1 cellular context compared by ENCODE assay signal in genomic region chr12:89461649-89462612, GRCh38.
TF ChIP-seq lines count a peak whose summit lies in the region.

No MANE protein-coding gene starts in this region.

TF ChIP-seq in K562, 482 proteins besides CTCF, POLR2A, EP300 and RAD21 (continued from another document and continues in another):
- TF ChIP-seq ZNF134 (CRISPR knock-in tag; conservative IDR thresholded peaks at IDR 0.05) (no peak), CREB1 (IDR thresholded peaks at IDR 0.05) (no peak), CREB1 (CRISPR knock-in tag; IDR thresholded peaks at IDR 0.05) (no peak), C11orf30 (IDR thresholded peaks at IDR 0.05; ENCODE audit: low read depth) (peak; percentile 37; the same call in 1 of the 2 replicates), SMC3 (conservative IDR thresholded peaks at IDR 0.05; ENCODE audit: insufficient read depth, low read depth, low read length) (peak; percentile 58; the same call in 1 of the 2 replicates), RBM14 (IDR thresholded peaks at IDR 0.05; ENCODE audit: borderline replicate concordance, insufficient read depth, low read depth, low read length) (no peak), GABPB1 (CRISPR knock-in tag; IDR thresholded peaks at IDR 0.05) (no peak), ZNF79 (CRISPR knock-in tag; IDR thresholded peaks at IDR 0.05; ENCODE audit: low read depth) (no peak), ELF2 (CRISPR knock-in tag; IDR thresholded peaks at IDR 0.05) (no peak), ZHX1 (conservative IDR thresholded peaks at IDR 0.05; ENCODE audit: low read length) (no peak), ZBTB49 (CRISPR knock-in tag; IDR thresholded peaks at IDR 0.05; ENCODE audit: borderline replicate concordance) (no peak), PATZ1 (CRISPR knock-in tag; IDR thresholded peaks at IDR 0.05; ENCODE audit: borderline replicate concordance) (no peak), THAP12 (CRISPR knock-in tag; IDR thresholded peaks at IDR 0.05) (no peak), TEAD4 (IDR thresholded peaks at IDR 0.05; ENCODE audit: low read length) (no peak), TEAD4 (CRISPR knock-in tag; IDR thresholded peaks at IDR 0.05; ENCODE audit: borderline replicate concordance) (no peak), EGR1 (conservative IDR thresholded peaks at IDR 0.05) (no peak), ZSCAN29 (IDR thresholded peaks at IDR 0.05) (no peak), ARNT (IDR thresholded peaks at IDR 0.05) (no peak), BRD9 (IDR thresholded peaks at IDR 0.05; ENCODE audit: low read depth, partially characterized antibody) (no peak), MAFG (tag; conservative IDR thresholded peaks at IDR 0.05) (no peak), TCF3 (CRISPR knock-in tag; IDR thresholded peaks at IDR 0.05) (0 out of 2 replicates have a peak, but pooled peaks have one; percentile 21), POLR3A (IDR thresholded peaks at IDR 0.05; ENCODE audit: borderline replicate concordance, extremely low read depth, insufficient read depth, insufficient read length) (no peak), MAZ (CRISPR knock-in tag; conservative IDR thresholded peaks at IDR 0.05 in 1 of 2, IDR thresholded peaks at IDR 0.05 in 1 of 2) (no peak), EP400 (IDR thresholded peaks at IDR 0.05) (no peak), ZNF277 (CRISPR knock-in tag; IDR thresholded peaks at IDR 0.05; ENCODE audit: borderline replicate concordance) (no peak), ZNF175 (CRISPR knock-in tag; IDR thresholded peaks at IDR 0.05; ENCODE audit: low read depth) (no peak), TEAD1 (CRISPR knock-in tag; IDR thresholded peaks at IDR 0.05) (no peak), GTF2E2 (tag; IDR thresholded peaks at IDR 0.05) (peak; percentile 25; the same call in 1 of the 2 replicates), ZNF280A (IDR thresholded peaks at IDR 0.05; ENCODE audit: low read depth, partially characterized antibody) (no peak), ZNF407 (IDR thresholded peaks at IDR 0.05; ENCODE audit: low read depth) (no peak), TRIM28 (IDR thresholded peaks at IDR 0.05) (no peak), DNMT1 (IDR thresholded peaks at IDR 0.05) (no peak), EZH2 (IDR thresholded peaks at IDR 0.05; ENCODE audit: borderline replicate concordance, low read depth, low read length) (no peak), ZNF561 (CRISPR knock-in tag; conservative IDR thresholded peaks at IDR 0.05) (no peak), E2F1 (CRISPR knock-in tag; IDR thresholded peaks at IDR 0.05) (no peak), EHMT2 (IDR thresholded peaks at IDR 0.05) (no peak), SIN3B (IDR thresholded peaks at IDR 0.05; ENCODE audit: low read depth) (no peak), ZNF408 (CRISPR knock-in tag; IDR thresholded peaks at IDR 0.05; ENCODE audit: low read depth) (no peak), MYNN (IDR thresholded peaks at IDR 0.05) (no peak), MYNN (CRISPR knock-in tag; IDR thresholded peaks at IDR 0.05) (no peak), RAD51 (IDR thresholded peaks at IDR 0.05; ENCODE audit: borderline replicate concordance, low read depth) (no peak), NCOA2 (IDR thresholded peaks at IDR 0.05; ENCODE audit: partially characterized antibody in 2 of 2) (no peak), ZNF165 (CRISPR knock-in tag; IDR thresholded peaks at IDR 0.05; ENCODE audit: borderline replicate concordance) (no peak), SRSF3 (IDR thresholded peaks at IDR 0.05; ENCODE audit: insufficient read depth, low read length) (no peak)
